ENCODE assay signal across 23 cellular contexts in genomic region chr4:87356832-87357526, GRCh38. TPM values are rescaled to one million over a fixed set of nuclear protein-coding genes. Genes with fewer than 3 reads are reported as not detected.
DNase-seq lines count a peak whose midpoint lies in the region; ATAC-seq and TF ChIP-seq lines count a peak whose summit lies in the region.
"Had no signal": no experiment of that assay in that cellular context is flagged by ENCODE, and none has a peak within 500 bp of the region (broad histone marks: within the 10 kb centered on the region; RNA-seq: fewer than 3 reads in every experiment).

No MANE protein-coding gene starts in this region.

- no peak overlapping the region for H3K27ac Mint-ChIP-seq in Calu3 (ENCODE audit: unreplicated experiment)
- H3K27ac Mint-ChIP-seq in activated T-helper 1 cell treated with anti-CD3 and anti-CD28 coated beads, Interleukin-12 subunit alpha, Interleukin-12 subunit beta, Interleukin-2, Interleukin-4 antibody, amounts not matched to agents 30 ng/mL and 10 ng/mL and 1 ng/mL, durations not matched to agents 14 hours and 24 hours and 36 hours, result no peak overlapping the region
- H3K27ac Mint-ChIP-seq: activated naive CD8-positive, alpha-beta T cell treated with anti-CD3 and anti-CD28 coated beads, Interleukin-2, amount 10 ng/mL, durations not matched to agents 7 days and 5 days; progenitor cell of endocrine pancreas had no signal

- H4K20me1 ChIP-seq in hepatocyte (ENCODE audit: insufficient read depth, poor library complexity, severe bottlenecking), result no peaks in the 10 kb centered on the region

- H3K79me2 ChIP-seq in hepatocyte, result no peaks in the 10 kb centered on the region

- ATAC-seq in GM19463 (IDR thresholded peaks at IDR 0.05; ENCODE audit: unreplicated experiment), result no peak
- ATAC-seq: heart right ventricle had no signal

- H3K9me2 ChIP-seq in hepatocyte (replicated peaks; ENCODE audit: insufficient read depth), result no peaks in the 10 kb centered on the region

- no peak overlapping the region for H3K4me2 ChIP-seq in hepatocyte
- H3K4me2 ChIP-seq: KMS-11 had no signal

- no peak overlapping the region for H3K4me3 ChIP-seq in H7 (ENCODE audit: insufficient read depth, low read depth, low read length)
- H3K4me3 ChIP-seq in hepatocyte, result no peak overlapping the region
- H3K4me3 ChIP-seq: cardiac muscle cell, heart right ventricle, spleen, testis had no signal

- intact Hi-C loops in Calu3 (cut with micrococcal nuclease; ENCODE audit: unreplicated experiment), result no loop called here
- intact Hi-C loops in activated T-helper 1 cell treated with anti-CD3 and anti-CD28 coated beads, Interleukin-12 subunit alpha, Interleukin-12 subunit beta, Interleukin-2, Interleukin-4 antibody, amounts not matched to agents 30 ng/mL and 10 ng/mL and 1 ng/mL, durations not matched to agents 14 hours and 24 hours and 36 hours (cut with micrococcal nuclease), result no loop called here

- H3K27ac ChIP-seq in hepatocyte, result peak overlapping the region; percentile 42
- H3K27ac ChIP-seq: cardiac muscle cell, heart right ventricle, HL-60, KMS-11, spleen, testis had no signal

- no TSS peak for BruUV-seq in Calu3 (replicated peaks; lab: Mats Ljungman, UMichigan)

- DNase-seq in H7 (peak; percentile 21), amniotic epithelial cell (ENCODE audit: low read depth) (peak; percentile 50), hepatocyte (ENCODE audit: low spot score) (no peak), renal cortical epithelial cell (ENCODE audit: low read depth) (peak; percentile 15), Calu3 (no peak), pons (ENCODE audit: low spot score) (no peak)
- DNase-seq in activated T-helper 1 cell treated with anti-CD3 and anti-CD28 coated beads, Interleukin-12 subunit alpha, Interleukin-12 subunit beta, Interleukin-2, Interleukin-4 antibody, amounts not matched to agents 30 ng/mL and 10 ng/mL and 1 ng/mL, durations not matched to agents 14 hours and 24 hours and 36 hours (ENCODE audit: low spot score), result no peak
- DNase-seq: activated CD4-positive, alpha-beta T cell treated with anti-CD3 and anti-CD28 coated beads, Interleukin-2, amount 50 U/mL, for 1 hour; activated naive CD8-positive, alpha-beta T cell treated with anti-CD3 and anti-CD28 coated beads, Interleukin-2, amount 10 ng/mL, durations not matched to agents 7 days and 5 days; activated T-cell treated with anti-CD3 and anti-CD28 coated beads for 4 hours; DMS 273 treated with DMSO at 0.1 percent for 48 hours; heart right ventricle; NCI-H1092; NCI-H2107; NCI-H82; spleen; testis had no signal

- H3K36me3 ChIP-seq in H7 (replicated peaks; ENCODE audit: control insufficient read depth, insufficient read depth, low read length) (no peaks in the 10 kb centered on the region; the same call in 1 of the 2 replicates), hepatocyte (replicated peaks; ENCODE audit: insufficient read depth, low read depth) (no peaks in the 10 kb centered on the region)
- H3K36me3 ChIP-seq: cardiac muscle cell had no signal

- no peaks in the 10 kb centered on the region for H3K4me1 Mint-ChIP-seq in Calu3 (ENCODE audit: low read depth, unreplicated experiment)
- H3K4me1 Mint-ChIP-seq in activated T-helper 1 cell treated with anti-CD3 and anti-CD28 coated beads, Interleukin-12 subunit alpha, Interleukin-12 subunit beta, Interleukin-2, Interleukin-4 antibody, amounts not matched to agents 30 ng/mL and 10 ng/mL and 1 ng/mL, durations not matched to agents 14 hours and 24 hours and 36 hours (ENCODE audit: low read depth), result peaks cover 6% of the 10 kb centered on the region

- H2AFZ ChIP-seq in hepatocyte, result no peak overlapping the region

- no peaks in the 10 kb centered on the region for H3K9me3 Mint-ChIP-seq in Calu3 (ENCODE audit: low read depth, unreplicated experiment)
- no peaks in the 10 kb centered on the region for H3K9me3 Mint-ChIP-seq in activated T-helper 1 cell treated with anti-CD3 and anti-CD28 coated beads, Interleukin-12 subunit alpha, Interleukin-12 subunit beta, Interleukin-2, Interleukin-4 antibody, amounts not matched to agents 30 ng/mL and 10 ng/mL and 1 ng/mL, durations not matched to agents 14 hours and 24 hours and 36 hours
- H3K9me3 Mint-ChIP-seq: activated naive CD8-positive, alpha-beta T cell treated with anti-CD3 and anti-CD28 coated beads, Interleukin-2, amount 10 ng/mL, durations not matched to agents 7 days and 5 days had no signal

- WGBS in hepatocyte (ENCODE audit: low lambda C conversion rate, missing lambda C conversion rate), result 86% methylated on average over 2 of the region's 2 CpGs

- peaks cover 9% of the 10 kb centered on the region for H3K36me3 Mint-ChIP-seq in Calu3 (ENCODE audit: insufficient read depth, unreplicated experiment)
- H3K36me3 Mint-ChIP-seq in activated T-helper 1 cell treated with anti-CD3 and anti-CD28 coated beads, Interleukin-12 subunit alpha, Interleukin-12 subunit beta, Interleukin-2, Interleukin-4 antibody, amounts not matched to agents 30 ng/mL and 10 ng/mL and 1 ng/mL, durations not matched to agents 14 hours and 24 hours and 36 hours (ENCODE audit: low read depth), result peaks cover 6% of the 10 kb centered on the region

- H3K27me3 ChIP-seq in H7 (ENCODE audit: control insufficient read depth, insufficient read depth, low read length) (no peaks in the 10 kb centered on the region), hepatocyte (no peaks in the 10 kb centered on the region)
- H3K27me3 ChIP-seq: cardiac muscle cell, heart right ventricle, spleen, testis had no signal

- H3K4me3 Mint-ChIP-seq in Calu3 (ENCODE audit: low read depth, unreplicated experiment), result no peak overlapping the region
- no peak overlapping the region for H3K4me3 Mint-ChIP-seq in activated T-helper 1 cell treated with anti-CD3 and anti-CD28 coated beads, Interleukin-12 subunit alpha, Interleukin-12 subunit beta, Interleukin-2, Interleukin-4 antibody, amounts not matched to agents 30 ng/mL and 10 ng/mL and 1 ng/mL, durations not matched to agents 14 hours and 24 hours and 36 hours
- H3K4me3 Mint-ChIP-seq: activated naive CD8-positive, alpha-beta T cell treated with anti-CD3 and anti-CD28 coated beads, Interleukin-2, amount 10 ng/mL, durations not matched to agents 7 days and 5 days had no signal

- H3K9me3 ChIP-seq in hepatocyte (ENCODE audit: low read depth), result no peaks in the 10 kb centered on the region
- H3K9me3 ChIP-seq: heart right ventricle, spleen, testis had no signal

- TF ChIP-seq CTCF in hepatocyte (IDR thresholded peaks at IDR 0.05; ENCODE audit: poor library complexity), result no peak
- no peak for TF ChIP-seq CTCF in Calu3 (IDR thresholded peaks at IDR 0.05; ENCODE audit: unreplicated experiment)

- CTCF ChIA-PET in Calu3 (lab: Charles Lee), result no interaction called here

- no peaks in the 10 kb centered on the region for H3K4me1 ChIP-seq in hepatocyte (ENCODE audit: insufficient read depth)
- H3K4me1 ChIP-seq: testis had no signal

- no peaks in the 10 kb centered on the region for H3K27me3 Mint-ChIP-seq in Calu3 (ENCODE audit: unreplicated experiment)
- H3K27me3 Mint-ChIP-seq in activated T-helper 1 cell treated with anti-CD3 and anti-CD28 coated beads, Interleukin-12 subunit alpha, Interleukin-12 subunit beta, Interleukin-2, Interleukin-4 antibody, amounts not matched to agents 30 ng/mL and 10 ng/mL and 1 ng/mL, durations not matched to agents 14 hours and 24 hours and 36 hours (ENCODE audit: insufficient read depth), result no peaks in the 10 kb centered on the region
- H3K27me3 Mint-ChIP-seq: activated naive CD8-positive, alpha-beta T cell treated with anti-CD3 and anti-CD28 coated beads, Interleukin-2, amount 10 ng/mL, durations not matched to agents 7 days and 5 days; progenitor cell of endocrine pancreas had no signal

RNA-seq across cellular contexts. Expression of gene HSD17B11, which starts 34.0 kb away (rescaled TPM):
- 20.9 and 35.0 TPM in 2 replicates for total RNA-seq in H7 (2014; rRNA removed; shearing (Covaris generic))
- 171 and 175 TPM in 2 replicates for total RNA-seq in hepatocyte
- 56.1 and 76.0 TPM in 2 replicates for polyA plus RNA-seq in hepatocyte
- total RNA-seq in renal cortical epithelial cell, result 31.6 and 34.0 TPM in 2 replicates
- 48.2 and 50.5 TPM in 2 replicates for total RNA-seq in Calu3 (2022)
- total RNA-seq in activated T-helper 1 cell treated with anti-CD3 and anti-CD28 coated beads, Interleukin-12 subunit alpha, Interleukin-12 subunit beta, Interleukin-2, Interleukin-4 antibody, amounts not matched to agents 30 ng/mL and 10 ng/mL and 1 ng/mL, durations not matched to agents 14 hours and 24 hours and 36 hours, result 12.1 and 12.7 TPM in 2 replicates

RNA-seq across cellular contexts. Expression of gene HSD17B13, which starts 34.3 kb away (rescaled TPM):
- 0.11 and 0.14 TPM in 2 replicates for total RNA-seq in H7 (2014; rRNA removed; shearing (Covaris generic))
- total RNA-seq in hepatocyte, result 0.52 and 1.00 TPM in 2 replicates
- polyA plus RNA-seq in hepatocyte, result 0.30 and 0.81 TPM in 2 replicates
- total RNA-seq in renal cortical epithelial cell, result 0.05 TPM in 1 of 2 replicates, not detected in the other
- total RNA-seq in Calu3 (2022), result not detected in 2 replicates
- total RNA-seq in activated T-helper 1 cell treated with anti-CD3 and anti-CD28 coated beads, Interleukin-12 subunit alpha, Interleukin-12 subunit beta, Interleukin-2, Interleukin-4 antibody, amounts not matched to agents 30 ng/mL and 10 ng/mL and 1 ng/mL, durations not matched to agents 14 hours and 24 hours and 36 hours, result 0.10 TPM in 1 of 2 replicates, not detected in the other
- polyA plus RNA-seq: cardiac muscle cell, keratinocyte had no signal

Comparison
In these comparisons a context has a peak if more than half of its experiments do, and no peak if none do; other contexts are left out.
1. DNase-seq: peak in H7 (single experiment), amniotic epithelial cell (single experiment) and renal cortical epithelial cell (single experiment); none in hepatocyte (single experiment), Calu3 (single experiment), pons (single experiment) and activated T-helper 1 cell treated with anti-CD3 and anti-CD28 coated beads, Interleukin-12 subunit alpha, Interleukin-12 subunit beta, Interleukin-2, Interleukin-4 antibody, amounts not matched to agents 30 ng/mL and 10 ng/mL and 1 ng/mL, durations not matched to agents 14 hours and 24 hours and 36 hours (single experiment).